In the genomic region with DNA sequence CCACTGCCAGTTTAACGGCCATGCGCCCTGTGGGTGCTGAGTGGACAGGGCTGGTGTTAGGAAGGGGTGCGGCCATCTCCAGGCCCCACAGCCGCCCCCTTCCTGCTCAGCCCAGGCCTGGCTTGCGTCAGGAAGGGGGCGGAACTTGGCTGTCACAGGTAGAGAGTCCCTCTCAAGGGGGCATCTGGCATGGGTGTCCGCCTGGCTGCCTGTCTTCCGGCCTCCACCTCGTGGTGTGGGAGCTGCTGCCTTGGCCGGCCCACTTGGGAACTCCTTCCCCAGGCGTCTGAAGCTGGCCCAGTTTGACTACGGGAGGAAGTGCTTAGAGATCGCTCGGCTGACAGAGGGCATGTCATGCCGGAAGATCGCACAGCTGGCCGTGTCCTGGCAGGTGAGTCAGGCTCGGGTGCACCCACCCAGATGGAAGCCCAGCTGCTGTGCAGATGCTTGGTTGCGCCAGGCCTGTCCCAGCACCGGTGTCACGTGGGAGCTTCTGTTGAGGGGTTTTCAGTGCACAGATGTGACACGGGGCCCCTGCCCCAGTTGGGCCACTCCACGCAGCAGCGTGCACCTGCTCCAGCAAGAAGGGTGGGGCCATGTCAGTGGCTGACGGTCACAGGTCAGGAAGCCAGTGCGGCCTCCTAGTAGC, we compare ENCODE assay signal across 10 cellular contexts. TPM values are rescaled to one million over a fixed set of nuclear protein-coding genes. Genes with fewer than 3 reads are reported as not detected.
DNase-seq lines count a peak whose midpoint lies in the region; ATAC-seq, FAIRE-seq and TF ChIP-seq lines count a peak whose summit lies in the region.
"Had no signal": no experiment of that assay in that cellular context is flagged by ENCODE, and none has a peak within 500 bp of the region (broad histone marks: within the 10 kb centered on the region; RNA-seq: fewer than 3 reads in every experiment).

No MANE protein-coding gene starts in this region.

- no peak overlapping the region for H3K4ac ChIP-seq in IMR-90 (ENCODE audit: low read depth, low read length)
- no peak overlapping the region for H3K4ac ChIP-seq in mesendoderm (ENCODE audit: low read depth, low read length)

- no peak overlapping the region for H2BK20ac ChIP-seq in IMR-90 (ENCODE audit: low read depth, low read length)

- no peak for ATAC-seq in IMR-90 (ENCODE audit: low read depth)
- peak; percentile 63 for ATAC-seq in K562

- H3K4me1 ChIP-seq in IMR-90 (ENCODE audit: control insufficient read depth, insufficient read depth, low read length) (no peaks in the 10 kb centered on the region), K562 (replicated peaks in 1 of 2; ENCODE audit: control insufficient read depth in 2 of 2, insufficient read depth in 2 of 2, low read length in 2 of 2) (peaks cover 0 to 34% of the 10 kb centered on the region in 2 experiments; a peak in 3 of 5 replicates), mesendoderm (ENCODE audit: control insufficient read depth, low read depth, low read length) (no peaks in the 10 kb centered on the region), smooth muscle cell (ENCODE audit: low read depth) (no peaks in the 10 kb centered on the region)
- H3K4me1 ChIP-seq: SJSA1 had no signal

- no peak for TF ChIP-seq RAD21 in IMR-90 (IDR thresholded peaks at IDR 0.05; ENCODE audit: low read length)
- TF ChIP-seq RAD21 in K562 (CRISPR knock-in tag; conservative IDR thresholded peaks at IDR 0.05 in 1 of 2, IDR thresholded peaks at IDR 0.05 in 1 of 2) = no peak

- H2BK120ac ChIP-seq in IMR-90 (ENCODE audit: low read depth, low read length) (no peak overlapping the region), mesendoderm (ENCODE audit: low read depth, low read length) (no peak overlapping the region)

- CTCF ChIA-PET in IMR-90 (lab: Yijun Ruan, JAX) = no interaction called here
- CTCF ChIA-PET in K562 (lab: Yijun Ruan, JAX; ENCODE audit: low intra/inter-chr PET ratio) = no interaction called here

- in situ Hi-C loops in IMR-90 (cut with MboI; ENCODE audit: low sequenced_read_pairs) = no loop called here
- in situ Hi-C loops in K562 (cut with MboI) = no loop called here

- H3K9ac ChIP-seq in IMR-90 (ENCODE audit: low read depth, low read length) (no peak overlapping the region), K562 (ENCODE audit: insufficient read depth in 1 of 2, low read depth in 2 of 2, low read length in 2 of 2) (peak overlapping the region in 1 of 2 experiments; percentile 78; a peak in 2 of 4 replicates), mesendoderm (ENCODE audit: low read length) (no peak overlapping the region), smooth muscle cell (ENCODE audit: low read depth) (no peak overlapping the region)

- H3K23ac ChIP-seq in IMR-90 (ENCODE audit: low read depth, low read length) (no peak overlapping the region), mesendoderm (ENCODE audit: low read length) (no peak overlapping the region)

- no peaks in the 10 kb centered on the region for H3K79me1 ChIP-seq in IMR-90 (ENCODE audit: low read depth in 1 of 2, low read length in 2 of 2)
- H3K79me1 ChIP-seq in mesendoderm (ENCODE audit: low read length) = no peaks in the 10 kb centered on the region

- peak; percentile 44 for DNase-seq in DMS79 treated with DMSO at 0.1 percent for 48 hours (lab: John Stamatoyannopoulos, UW)
- DNase-seq in IMR-90 = no peak
- DNase-seq in K562 (ENCODE audit: extremely low read depth in 1 of 4, low spot score in 3 of 4) = peak in 3 of 4 experiments; percentile 30 to 71 (median 65)
- DNase-seq in mesendoderm = peak; percentile 16
- no peak for DNase-seq in erythroblast (lab: John Stamatoyannopoulos, UW)
- DNase-seq in HTR-8/SVneo (ENCODE audit: insufficient read length, low spot score) = no peak
- DNase-seq in smooth muscle cell (lab: John Stamatoyannopoulos, UW; ENCODE audit: unreplicated experiment) = no peak
- no peak for DNase-seq in activated CD4-positive, alpha-beta T cell treated with anti-CD3 and anti-CD28 coated beads for 1 hour

- H3F3A ChIP-seq in smooth muscle cell (ENCODE audit: low read depth) = no peaks in the 10 kb centered on the region

- TF ChIP-seq POLR2A in IMR-90 (IDR thresholded peaks at IDR 0.05; ENCODE audit: low read depth, low read length) = no peak
- no peak for TF ChIP-seq POLR2A in K562 (conservative IDR thresholded peaks at IDR 0.05)
- no peak for TF ChIP-seq POLR2A in erythroblast (IDR thresholded peaks at IDR 0.05; ENCODE audit: low read length)

- dilution Hi-C loops in IMR-90 (cut with HindIII; ENCODE audit: low sequenced_read_pairs, unreplicated experiment) = no loop called here

- H3K9me3 ChIP-seq in IMR-90 (ENCODE audit: control insufficient read depth, insufficient read depth, low read length) = no peaks in the 10 kb centered on the region
- peaks cover 6% of the 10 kb centered on the region; the same call in 1 of the 2 replicates for H3K9me3 ChIP-seq in K562 (replicated peaks; ENCODE audit: control insufficient read depth, insufficient read depth, low read depth, low read length)
- no peaks in the 10 kb centered on the region for H3K9me3 ChIP-seq in smooth muscle cell (replicated peaks; ENCODE audit: low read depth)
- H3K9me3 ChIP-seq: SJSA1 had no signal

- H2AK5ac ChIP-seq in IMR-90 (ENCODE audit: low read depth, low read length) (no peak overlapping the region), mesendoderm (ENCODE audit: low read length) (no peak overlapping the region)

- H4K91ac ChIP-seq in IMR-90 (ENCODE audit: insufficient read depth, low read depth, low read length) = no peak overlapping the region

- WGBS in IMR-90 (ENCODE audit: extremely low coverage in 2 of 2, insufficient read length in 1 of 2), 2 experiments = 86% methylated on average over 9 of the region's 26 CpGs; no CpG with 5 or more reads in 1 of the 2 experiments
- 49% methylated on average over 26 of the region's 26 CpGs for WGBS in K562 (ENCODE audit: insufficient coverage, low coverage, missing lambda C conversion rate)
- WGBS in mesendoderm (ENCODE audit: extremely low coverage, insufficient coverage, low lambda C conversion rate) = no CpG with 5 or more reads among the region's 26 CpGs
- 86% methylated on average over 26 of the region's 26 CpGs for WGBS in smooth muscle cell (ENCODE audit: low lambda C conversion rate)

- no peak overlapping the region for H4K5ac ChIP-seq in IMR-90 (ENCODE audit: low read depth, low read length)
- H4K5ac ChIP-seq in mesendoderm (ENCODE audit: low read length) = no peak overlapping the region

- H3K36me3 ChIP-seq in IMR-90 (ENCODE audit: control insufficient read depth, insufficient read depth, low read length) = no peaks in the 10 kb centered on the region
- no peaks in the 10 kb centered on the region for H3K36me3 ChIP-seq in K562 (ENCODE audit: control insufficient read depth, insufficient read depth, low read length)
- H3K36me3 ChIP-seq in mesendoderm (ENCODE audit: control insufficient read depth, insufficient read depth, low read length) = no peaks in the 10 kb centered on the region
- H3K36me3 ChIP-seq in smooth muscle cell (ENCODE audit: low read depth) = no peaks in the 10 kb centered on the region
- H3K36me3 ChIP-seq: SJSA1 had no signal

- H2AFZ ChIP-seq in IMR-90 (replicated peaks; ENCODE audit: low read length, poor library complexity) (peak overlapping the region; percentile 33), K562 (ENCODE audit: low read depth, low read length) (peak overlapping the region; percentile 51; the same call in 1 of the 2 replicates), smooth muscle cell (ENCODE audit: low read depth) (no peak overlapping the region)

- no peak overlapping the region for H3K4me3 ChIP-seq in IMR-90 (ENCODE audit: insufficient read depth, low read depth, low read length)
- no peak overlapping the region for H3K4me3 ChIP-seq in K562
- no peak overlapping the region for H3K4me3 ChIP-seq in mesendoderm (ENCODE audit: low read length)
- H3K4me3 ChIP-seq in smooth muscle cell = no peak overlapping the region
- H3K4me3 ChIP-seq: SJSA1 had no signal

- H3K27me3 ChIP-seq in IMR-90 (ENCODE audit: control insufficient read depth, insufficient read depth, low read length) = no peaks in the 10 kb centered on the region
- H3K27me3 ChIP-seq in K562 (ENCODE audit: control insufficient read depth in 2 of 2, insufficient read depth in 2 of 2, low read length in 2 of 2) = no peaks in the 10 kb centered on the region; a peak in 1 of 5 replicates
- no peaks in the 10 kb centered on the region for H3K27me3 ChIP-seq in mesendoderm (ENCODE audit: insufficient read depth, low read length, poor library complexity)
- H3K27me3 ChIP-seq in smooth muscle cell (ENCODE audit: low read depth) = no peaks in the 10 kb centered on the region

- BruUV-seq in IMR-90 (replicated peaks; lab: Mats Ljungman, UMichigan) = no TSS peak
- BruUV-seq in K562 (replicated peaks; lab: Mats Ljungman, UMichigan) = no TSS peak

- H3K9me1 ChIP-seq in IMR-90 (ENCODE audit: insufficient read depth, low read length) (no peaks in the 10 kb centered on the region), K562 (ENCODE audit: control insufficient read depth, insufficient read depth, low read length) (no peaks in the 10 kb centered on the region)

- H4K20me1 ChIP-seq in IMR-90 (ENCODE audit: insufficient read depth, low read length) (no peaks in the 10 kb centered on the region), K562 (replicated peaks; ENCODE audit: control insufficient read depth, insufficient read depth, low read length) (no peaks in the 10 kb centered on the region), smooth muscle cell (ENCODE audit: low read depth) (no peaks in the 10 kb centered on the region)

- H3K27ac ChIP-seq in IMR-90 (ENCODE audit: insufficient read depth, low read length) (no peak overlapping the region), K562 (ENCODE audit: extremely low read depth, low read depth, low read length) (no peak overlapping the region), mesendoderm (ENCODE audit: low read depth, low read length) (no peak overlapping the region), smooth muscle cell (ENCODE audit: low read depth) (no peak overlapping the region)
- H3K27ac ChIP-seq: SJSA1 had no signal

- H3K79me2 ChIP-seq in K562 (ENCODE audit: control insufficient read depth, insufficient read depth, low read length) = no peaks in the 10 kb centered on the region
- H3K79me2 ChIP-seq in mesendoderm (ENCODE audit: control insufficient read depth, insufficient read depth, low read length) = no peaks in the 10 kb centered on the region
- no peaks in the 10 kb centered on the region for H3K79me2 ChIP-seq in smooth muscle cell (ENCODE audit: low read depth)

- POLR2A ChIA-PET in IMR-90 (lab: Charles Lee; ENCODE audit: unreplicated experiment) (no interaction called here), K562 (lab: Yijun Ruan, JAX) (interaction anchor here (1.7 kb wide), 1 partner anchor 21 kb away, joined by 5 read pairs; no protein-coding TSS in a partner anchor)

- H3K18ac ChIP-seq in IMR-90 (ENCODE audit: low read depth, low read length) (no peak overlapping the region), mesendoderm (ENCODE audit: low read length) (no peak overlapping the region)

- intact Hi-C loops in IMR-90 (cut with micrococcal nuclease) (no loop called here), K562 (cut with micrococcal nuclease) (no loop called here)

- no peak overlapping the region for H2BK15ac ChIP-seq in IMR-90 (ENCODE audit: low read depth, low read length)
- no peak overlapping the region for H2BK15ac ChIP-seq in mesendoderm (replicated peaks; ENCODE audit: low read depth)

- no peak for FAIRE-seq in K562 (lab: Jason Lieb, UNC)
- no peak for FAIRE-seq in HTR-8/SVneo (lab: Jason Lieb, UNC)
- FAIRE-seq: colon had no signal

- H2BK5ac ChIP-seq in IMR-90 (ENCODE audit: low read depth, low read length, poor library complexity, severe bottlenecking) = no peak overlapping the region
- no peak overlapping the region for H2BK5ac ChIP-seq in mesendoderm (ENCODE audit: low read length)

- H3K4me2 ChIP-seq in IMR-90 (ENCODE audit: low read depth, low read length) (no peak overlapping the region), K562 (ENCODE audit: insufficient read depth, low read length) (no peak overlapping the region), mesendoderm (ENCODE audit: low read length) (no peak overlapping the region), smooth muscle cell (no peak overlapping the region)

- no peak overlapping the region for H3K14ac ChIP-seq in IMR-90 (replicated peaks; ENCODE audit: low read depth, low read length)

- no peak for TF ChIP-seq EP300 in K562 (IDR thresholded peaks at IDR 0.05; ENCODE audit: low read length)

- TF ChIP-seq CTCF in IMR-90 (conservative IDR thresholded peaks at IDR 0.05; ENCODE audit: low read depth, low read length) = no peak
- TF ChIP-seq CTCF in K562 (IDR thresholded peaks at IDR 0.05 in 2 of 3, conservative IDR thresholded peaks at IDR 0.05 in 1 of 3; ENCODE audit: insufficient read depth in 2 of 3, low read depth in 1 of 3, low read length in 3 of 3) = no peak
- TF ChIP-seq CTCF in smooth muscle cell (IDR thresholded peaks at IDR 0.05; ENCODE audit: borderline replicate concordance, insufficient read depth, poor library complexity, severe bottlenecking) = no peak

- H3K56ac ChIP-seq in IMR-90 (ENCODE audit: extremely low read depth, insufficient read depth, low read length) = no peak overlapping the region
- no peak overlapping the region for H3K56ac ChIP-seq in mesendoderm (ENCODE audit: low read length)

- H2AK9ac ChIP-seq in IMR-90 (replicated peaks; ENCODE audit: low read depth, low read length, poor library complexity) = no peak overlapping the region

- H4K8ac ChIP-seq in IMR-90 (ENCODE audit: low read depth in 2 of 2, low read length in 2 of 2) = no peak overlapping the region
- no peak overlapping the region for H4K8ac ChIP-seq in mesendoderm (ENCODE audit: low read depth, low read length)

RNA-seq across cellular contexts. Expression of gene ATAD3B, which starts 9.1 kb away (rescaled TPM):
- total RNA-seq in IMR-90 (2012; rRNA removed) (13.8 and 28.6 TPM in 2 replicates), K562 (2014; rRNA removed) (106 and 126 TPM in 2 replicates), K562 (2014; rRNA removed; fragmentation: Illumina TruSeq; extraction: Trizol) (10.3 and 15.6 TPM in 2 replicates), K562 (2015; rRNA removed; fragmentation: Illumina TruSeq; extraction: Trizol) (43.2 and 45.2 TPM in 2 replicates), K562 (2021) (92.0 and 93.4 TPM in 2 replicates), smooth muscle cell (6.7 and 8.6 TPM in 2 replicates)
- polyA plus RNA-seq in IMR-90 (2012; rRNA removed) (29.0 and 38.7 TPM in 2 replicates), K562 (2011; rRNA removed) (27.7 and 27.9 TPM in 2 replicates), K562 (2014; fragmentation: Illumina TruSeq; extraction: Trizol) (18.9 and 42.2 TPM in 2 replicates), K562 (2014; fragmentation: Nextera tagmentation; extraction: Ambion mirVana) (under 1 TPM; 0.07 to 0.77 TPM), K562 (2014; rRNA removed) (113 and 117 TPM in 2 replicates), smooth muscle cell (20.2 and 27.4 TPM in 2 replicates)
- polyA plus RNA-seq in IMR-90 (2012; cell fraction: cytosol; rRNA removed) = 20.6 and 25.1 TPM in 2 replicates
- polyA plus RNA-seq in IMR-90 (2012; cell fraction: nucleus; rRNA removed; ENCODE audit: low replicate concordance) = 198 and 272 TPM in 2 replicates
- total RNA-seq in K562 (2011; cell fraction: chromatin; rRNA removed; ENCODE audit: low replicate concordance) = 197 and 522 TPM in 2 replicates
- total RNA-seq in K562 (2011; cell fraction: nucleolus; rRNA removed) = 417 and 489 TPM in 2 replicates
- total RNA-seq in K562 (2011; cell fraction: nucleoplasm; rRNA removed) = 246 and 263 TPM in 2 replicates
- 18.3 and 42.9 TPM in 2 replicates for polyA plus RNA-seq in K562 (2011; cell fraction: cytosol; rRNA removed)
- 168 and 341 TPM in 2 replicates for polyA plus RNA-seq in K562 (2011; cell fraction: nucleus; rRNA removed)
- polyA plus RNA-seq in K562 (2012) = 31.9 and 52.8 TPM in 2 replicates
- polyA minus RNA-seq in K562 (2011; rRNA and poly(A)+ RNA removed) = 6.7 and 14.8 TPM in 2 replicates
- 23.6 and 41.7 TPM in 2 replicates for polyA minus RNA-seq in K562 (2011; cell fraction: cytosol; rRNA and poly(A)+ RNA removed)
- polyA minus RNA-seq in K562 (2011; cell fraction: nucleus; rRNA and poly(A)+ RNA removed) = 44.3 and 53.4 TPM in 2 replicates
- 35.2 TPM for polyA plus RNA-seq in mesendoderm (2013, experiment 1 of 2)
- polyA plus RNA-seq in mesendoderm (2013, experiment 2 of 2) = 38.6 TPM

RNA-seq across cellular contexts. Expression of gene ATAD3C, which starts 13.0 kb away (rescaled TPM):
- total RNA-seq in IMR-90 (2012; rRNA removed) = not detected in 2 replicates
- not detected in 2 replicates for polyA plus RNA-seq in IMR-90 (2012; rRNA removed)
- polyA plus RNA-seq in IMR-90 (2012; cell fraction: cytosol; rRNA removed) = not detected in 2 replicates
- 0.16 and 0.21 TPM in 2 replicates for polyA plus RNA-seq in IMR-90 (2012; cell fraction: nucleus; rRNA removed; ENCODE audit: low replicate concordance)
- total RNA-seq in K562 (2011; cell fraction: chromatin; rRNA removed; ENCODE audit: low replicate concordance) = 0.21 TPM in 1 of 2 replicates, not detected in the other
- under 0.01 and 0.13 TPM in 2 replicates for total RNA-seq in K562 (2011; cell fraction: nucleolus; rRNA removed)
- total RNA-seq in K562 (2011; cell fraction: nucleoplasm; rRNA removed) = 0.07 and 0.23 TPM in 2 replicates
- total RNA-seq in K562 (2014; rRNA removed) = not detected in 2 replicates
- total RNA-seq in K562 (2014; rRNA removed; fragmentation: Illumina TruSeq; extraction: Trizol) = not detected in 2 replicates
- total RNA-seq in K562 (2015; rRNA removed; fragmentation: Illumina TruSeq; extraction: Trizol) = not detected in 2 replicates
- total RNA-seq in K562 (2021) = 0.18 and 0.60 TPM in 2 replicates
- 0.03 and 0.04 TPM in 2 replicates for polyA plus RNA-seq in K562 (2011; rRNA removed)
- 0.09 and 0.16 TPM in 2 replicates for polyA plus RNA-seq in K562 (2011; cell fraction: cytosol; rRNA removed)
- 0.10 and 0.21 TPM in 2 replicates for polyA plus RNA-seq in K562 (2011; cell fraction: nucleus; rRNA removed)
- 0.05 and 0.39 TPM in 2 replicates for polyA plus RNA-seq in K562 (2012)
- not detected in 2 replicates for polyA plus RNA-seq in K562 (2014; fragmentation: Illumina TruSeq; extraction: Trizol)
- polyA plus RNA-seq in K562 (2014; fragmentation: Nextera tagmentation; extraction: Ambion mirVana) = not detected
- polyA plus RNA-seq in K562 (2014; rRNA removed) = not detected in 2 replicates
- polyA minus RNA-seq in K562 (2011; rRNA and poly(A)+ RNA removed) = not detected in 2 replicates
- not detected in 2 replicates for polyA minus RNA-seq in K562 (2011; cell fraction: cytosol; rRNA and poly(A)+ RNA removed)
- polyA minus RNA-seq in K562 (2011; cell fraction: nucleus; rRNA and poly(A)+ RNA removed) = 0.11 TPM in 1 of 2 replicates, not detected in the other
- polyA plus RNA-seq in mesendoderm (2013, experiment 1 of 2) = 0.67 TPM
- 0.63 TPM for polyA plus RNA-seq in mesendoderm (2013, experiment 2 of 2)
- total RNA-seq in smooth muscle cell = 0.09 and 0.40 TPM in 2 replicates
- polyA plus RNA-seq in smooth muscle cell = 0.86 and 2.6 TPM in 2 replicates
- total RNA-seq: SJSA1 had no signal

RNA-seq across cellular contexts. Expression of gene VWA1, which starts 27.0 kb away (rescaled TPM):
- total RNA-seq in IMR-90 (2012; rRNA removed) = 0.83 and 1.1 TPM in 2 replicates
- 6.1 and 9.2 TPM in 2 replicates for polyA plus RNA-seq in IMR-90 (2012; rRNA removed)
- polyA plus RNA-seq in IMR-90 (2012; cell fraction: cytosol; rRNA removed) = 6.9 and 16.6 TPM in 2 replicates
- polyA plus RNA-seq in IMR-90 (2012; cell fraction: nucleus; rRNA removed; ENCODE audit: low replicate concordance) = 5.7 and 10.7 TPM in 2 replicates
- total RNA-seq in K562 (2011; cell fraction: chromatin; rRNA removed; ENCODE audit: low replicate concordance) = 0.76 and 5.5 TPM in 2 replicates
- 5.1 and 7.2 TPM in 2 replicates for total RNA-seq in K562 (2011; cell fraction: nucleolus; rRNA removed)
- total RNA-seq in K562 (2011; cell fraction: nucleoplasm; rRNA removed) = 1.9 and 3.4 TPM in 2 replicates
- 4.0 and 4.6 TPM in 2 replicates for total RNA-seq in K562 (2014; rRNA removed)
- 0.03 and 0.04 TPM in 2 replicates for total RNA-seq in K562 (2014; rRNA removed; fragmentation: Illumina TruSeq; extraction: Trizol)
- 0.98 and 1.2 TPM in 2 replicates for total RNA-seq in K562 (2015; rRNA removed; fragmentation: Illumina TruSeq; extraction: Trizol)
- 6.4 and 7.1 TPM in 2 replicates for total RNA-seq in K562 (2021)
- 0.85 and 1.6 TPM in 2 replicates for polyA plus RNA-seq in K562 (2011; rRNA removed)
- 1.3 and 7.5 TPM in 2 replicates for polyA plus RNA-seq in K562 (2011; cell fraction: cytosol; rRNA removed)
- 3.0 and 6.5 TPM in 2 replicates for polyA plus RNA-seq in K562 (2011; cell fraction: nucleus; rRNA removed)
- 3.8 and 6.1 TPM in 2 replicates for polyA plus RNA-seq in K562 (2012)
- 0.16 and 0.84 TPM in 2 replicates for polyA plus RNA-seq in K562 (2014; fragmentation: Illumina TruSeq; extraction: Trizol)
- polyA plus RNA-seq in K562 (2014; fragmentation: Nextera tagmentation; extraction: Ambion mirVana) = under 1 TPM; 0.01 to 0.06 TPM
- 2.6 and 3.0 TPM in 2 replicates for polyA plus RNA-seq in K562 (2014; rRNA removed)
- 0.42 and 0.69 TPM in 2 replicates for polyA minus RNA-seq in K562 (2011; rRNA and poly(A)+ RNA removed)
- polyA minus RNA-seq in K562 (2011; cell fraction: cytosol; rRNA and poly(A)+ RNA removed) = 2.0 and 2.4 TPM in 2 replicates
- polyA minus RNA-seq in K562 (2011; cell fraction: nucleus; rRNA and poly(A)+ RNA removed) = 2.7 and 4.3 TPM in 2 replicates
- 21.5 TPM for polyA plus RNA-seq in mesendoderm (2013, experiment 1 of 2)
- polyA plus RNA-seq in mesendoderm (2013, experiment 2 of 2) = 21.0 TPM
- 25.1 and 29.5 TPM in 2 replicates for total RNA-seq in smooth muscle cell
- polyA plus RNA-seq in smooth muscle cell = 79.2 and 156 TPM in 2 replicates

RNA-seq across cellular contexts. Expression of gene ANKRD65, which starts 41.4 kb away (rescaled TPM):
- under 0.01 TPM in 1 of 2 replicates, not detected in the other for total RNA-seq in IMR-90 (2012; rRNA removed)
- 0.09 and 0.11 TPM in 2 replicates for polyA plus RNA-seq in IMR-90 (2012; rRNA removed)
- polyA plus RNA-seq in IMR-90 (2012; cell fraction: cytosol; rRNA removed) = 0.03 and 0.10 TPM in 2 replicates
- 0.17 and 0.24 TPM in 2 replicates for polyA plus RNA-seq in IMR-90 (2012; cell fraction: nucleus; rRNA removed; ENCODE audit: low replicate concordance)
- total RNA-seq in K562 (2011; cell fraction: chromatin; rRNA removed; ENCODE audit: low replicate concordance) = not detected in 2 replicates
- total RNA-seq in K562 (2011; cell fraction: nucleolus; rRNA removed) = not detected in 2 replicates
- 0.37 TPM in 1 of 2 replicates, not detected in the other for total RNA-seq in K562 (2011; cell fraction: nucleoplasm; rRNA removed)
- total RNA-seq in K562 (2014; rRNA removed) = not detected in 2 replicates
- total RNA-seq in K562 (2014; rRNA removed; fragmentation: Illumina TruSeq; extraction: Trizol) = not detected in 2 replicates
- total RNA-seq in K562 (2015; rRNA removed; fragmentation: Illumina TruSeq; extraction: Trizol) = not detected in 2 replicates
- total RNA-seq in K562 (2021) = not detected in 2 replicates
- not detected in 2 replicates for polyA plus RNA-seq in K562 (2011; rRNA removed)
- not detected in 2 replicates for polyA plus RNA-seq in K562 (2011; cell fraction: cytosol; rRNA removed)
- polyA plus RNA-seq in K562 (2011; cell fraction: nucleus; rRNA removed) = not detected in 2 replicates
- 0.11 TPM in 1 of 2 replicates, not detected in the other for polyA plus RNA-seq in K562 (2012)
- polyA plus RNA-seq in K562 (2014; fragmentation: Illumina TruSeq; extraction: Trizol) = not detected in 2 replicates
- polyA plus RNA-seq in K562 (2014; fragmentation: Nextera tagmentation; extraction: Ambion mirVana) = not detected
- not detected in 2 replicates for polyA plus RNA-seq in K562 (2014; rRNA removed)
- polyA minus RNA-seq in K562 (2011; rRNA and poly(A)+ RNA removed) = not detected in 2 replicates
- polyA minus RNA-seq in K562 (2011; cell fraction: cytosol; rRNA and poly(A)+ RNA removed) = not detected in 2 replicates
- not detected in 2 replicates for polyA minus RNA-seq in K562 (2011; cell fraction: nucleus; rRNA and poly(A)+ RNA removed)
- 1.2 TPM for polyA plus RNA-seq in mesendoderm (2013, experiment 1 of 2)
- polyA plus RNA-seq in mesendoderm (2013, experiment 2 of 2) = 1.4 TPM
- total RNA-seq in smooth muscle cell = 5.3 and 10.1 TPM in 2 replicates
- polyA plus RNA-seq in smooth muscle cell = 6.1 and 30.1 TPM in 2 replicates
- total RNA-seq: SJSA1 had no signal

RNA-seq across cellular contexts. Expression of gene ATAD3A, which starts 49.5 kb away (rescaled TPM):
- total RNA-seq in IMR-90 (2012; rRNA removed) = 26.1 and 27.2 TPM in 2 replicates
- 33.9 and 34.0 TPM in 2 replicates for polyA plus RNA-seq in IMR-90 (2012; rRNA removed)
- polyA plus RNA-seq in IMR-90 (2012; cell fraction: cytosol; rRNA removed) = 27.7 and 39.5 TPM in 2 replicates
- polyA plus RNA-seq in IMR-90 (2012; cell fraction: nucleus; rRNA removed; ENCODE audit: low replicate concordance) = 60.3 and 125 TPM in 2 replicates
- total RNA-seq in K562 (2011; cell fraction: chromatin; rRNA removed; ENCODE audit: low replicate concordance) = 54.7 and 190 TPM in 2 replicates
- 155 and 182 TPM in 2 replicates for total RNA-seq in K562 (2011; cell fraction: nucleolus; rRNA removed)
- 64.8 and 77.4 TPM in 2 replicates for total RNA-seq in K562 (2011; cell fraction: nucleoplasm; rRNA removed)
- total RNA-seq in K562 (2014; rRNA removed) = 173 and 183 TPM in 2 replicates
- total RNA-seq in K562 (2014; rRNA removed; fragmentation: Illumina TruSeq; extraction: Trizol) = 18.6 and 20.2 TPM in 2 replicates
- total RNA-seq in K562 (2015; rRNA removed; fragmentation: Illumina TruSeq; extraction: Trizol) = 80.1 and 87.1 TPM in 2 replicates
- 151 and 167 TPM in 2 replicates for total RNA-seq in K562 (2021)
- 36.7 and 40.8 TPM in 2 replicates for polyA plus RNA-seq in K562 (2011; rRNA removed)
- polyA plus RNA-seq in K562 (2011; cell fraction: cytosol; rRNA removed) = 47.1 and 118 TPM in 2 replicates
- polyA plus RNA-seq in K562 (2011; cell fraction: nucleus; rRNA removed) = 98.3 and 162 TPM in 2 replicates
- 69.9 and 90.0 TPM in 2 replicates for polyA plus RNA-seq in K562 (2012)
- polyA plus RNA-seq in K562 (2014; fragmentation: Illumina TruSeq; extraction: Trizol) = 29.2 and 90.5 TPM in 2 replicates
- 1 to 10 TPM in 1 of 2 experiments, under 1 TPM in 1; 0.10 to 1.0 TPM for polyA plus RNA-seq in K562 (2014; fragmentation: Nextera tagmentation; extraction: Ambion mirVana)
- polyA plus RNA-seq in K562 (2014; rRNA removed) = 123 and 131 TPM in 2 replicates
- 14.9 and 33.5 TPM in 2 replicates for polyA minus RNA-seq in K562 (2011; rRNA and poly(A)+ RNA removed)
- 50.2 and 62.0 TPM in 2 replicates for polyA minus RNA-seq in K562 (2011; cell fraction: cytosol; rRNA and poly(A)+ RNA removed)
- 28.4 and 31.9 TPM in 2 replicates for polyA minus RNA-seq in K562 (2011; cell fraction: nucleus; rRNA and poly(A)+ RNA removed)
- polyA plus RNA-seq in mesendoderm (2013, experiment 1 of 2) = 38.8 TPM
- polyA plus RNA-seq in mesendoderm (2013, experiment 2 of 2) = 39.0 TPM
- total RNA-seq in smooth muscle cell = 14.3 and 16.0 TPM in 2 replicates
- 58.0 and 68.7 TPM in 2 replicates for polyA plus RNA-seq in smooth muscle cell

Comparison
In these comparisons a context has a peak if more than half of its experiments do, and no peak if none do; other contexts are left out.
1. DNase-seq: peak in DMS79 treated with DMSO at 0.1 percent for 48 hours (single experiment), K562 (3 of 4) and mesendoderm (single experiment); none in IMR-90 (single experiment), erythroblast (0 of 2), HTR-8/SVneo (single experiment), smooth muscle cell (single experiment) and activated CD4-positive, alpha-beta T cell treated with anti-CD3 and anti-CD28 coated beads for 1 hour (single experiment).